In genomic region chr10:6136215-6137201, GRCh38 we compare ENCODE assay signal across 8 cellular contexts. TPM values are rescaled to one million over a fixed set of nuclear protein-coding genes. Genes with fewer than 3 reads are reported as not detected.
DNase-seq lines count a peak whose midpoint lies in the region; ATAC-seq and TF ChIP-seq lines count a peak whose summit lies in the region.

No MANE protein-coding gene starts in this region.

- 67 to 68% methylated on average over 20 of the region's 20 CpGs for WGBS in heart right ventricle, 2 donors

- H3K27ac Mint-ChIP-seq in activated naive CD8-positive, alpha-beta T cell = peak overlapping the region; percentile 88

- peaks cover 35% of the 10 kb centered on the region for H3K4me1 Mint-ChIP-seq in activated naive CD8-positive, alpha-beta T cell (ENCODE audit: low read depth)

- TF ChIP-seq CTCF in 22Rv1 (IDR thresholded peaks at IDR 0.05) = 0 out of 2 replicates have a peak, but pooled peaks have one; percentile 6
- TF ChIP-seq CTCF in heart right ventricle (IDR thresholded peaks at IDR 0.05) = no peak

- H3K4me3 ChIP-seq in heart right ventricle = no peak overlapping the region

- H3K9me3 ChIP-seq in heart right ventricle = no peaks in the 10 kb centered on the region

- H3K4me1 ChIP-seq in heart right ventricle = peaks cover 0 to 27% (median 0%) of the 10 kb centered on the region in 9 donors

- H3K27ac ChIP-seq in 22Rv1 = no peak overlapping the region
- H3K27ac ChIP-seq in heart right ventricle = no peak overlapping the region

- peak; percentile 77 for DNase-seq in stimulated activated CD4-positive, alpha-beta T cell treated with anti-CD3 and anti-CD28 coated beads, Interleukin-1b, Interleukin-23, amount 100 ng/mL, for 48 hours
- no peak for DNase-seq in NCI-H187 (lab: John Stamatoyannopoulos, UW)
- DNase-seq in heart right ventricle = no peak
- DNase-seq in LoVo (ENCODE audit: low spot score) = no peak

- H3K27me3 Mint-ChIP-seq in activated naive CD8-positive, alpha-beta T cell = no peaks in the 10 kb centered on the region

- H3K36me3 Mint-ChIP-seq in activated naive CD8-positive, alpha-beta T cell = no peaks in the 10 kb centered on the region

- peak; percentile 47 for ATAC-seq in GM19043 (IDR thresholded peaks at IDR 0.05; ENCODE audit: low read depth, unreplicated experiment)
- ATAC-seq in HG03460 (IDR thresholded peaks at IDR 0.05; ENCODE audit: unreplicated experiment) = peak; percentile 42
- ATAC-seq in heart right ventricle = no peak

- H3K4me3 Mint-ChIP-seq in activated naive CD8-positive, alpha-beta T cell = peak overlapping the region; percentile 42

- H3K36me3 ChIP-seq in heart right ventricle = no peaks in the 10 kb centered on the region

- no peaks in the 10 kb centered on the region for H3K9me3 Mint-ChIP-seq in activated naive CD8-positive, alpha-beta T cell (ENCODE audit: low read depth)

- intact Hi-C loops in heart right ventricle (cut with DNase I) = no loop called here

- H3K27me3 ChIP-seq in heart right ventricle = peaks cover 0 to 36% (median 5%) of the 10 kb centered on the region in 7 donors

RNA-seq across cellular contexts. Expression of gene RBM17, which starts 47.7 kb away (rescaled TPM):
- 10 to 100 TPM; 53.4 to 93.2 (median 64.0) TPM for total RNA-seq in heart right ventricle
- polyA plus RNA-seq in heart right ventricle = 100 to 1,000 TPM in 1 of 2 donors, 10 to 100 TPM in 1; 58.6 to 100 TPM

Comparison
In these comparisons a context has a peak if more than half of its experiments do, and no peak if none do; other contexts are left out.
1. ATAC-seq: peak in GM19043 (single experiment) and HG03460 (single experiment); none in heart right ventricle (0 of 8).